Comparison of ENCODE assay signal across 14 cellular contexts in the genomic region with DNA sequence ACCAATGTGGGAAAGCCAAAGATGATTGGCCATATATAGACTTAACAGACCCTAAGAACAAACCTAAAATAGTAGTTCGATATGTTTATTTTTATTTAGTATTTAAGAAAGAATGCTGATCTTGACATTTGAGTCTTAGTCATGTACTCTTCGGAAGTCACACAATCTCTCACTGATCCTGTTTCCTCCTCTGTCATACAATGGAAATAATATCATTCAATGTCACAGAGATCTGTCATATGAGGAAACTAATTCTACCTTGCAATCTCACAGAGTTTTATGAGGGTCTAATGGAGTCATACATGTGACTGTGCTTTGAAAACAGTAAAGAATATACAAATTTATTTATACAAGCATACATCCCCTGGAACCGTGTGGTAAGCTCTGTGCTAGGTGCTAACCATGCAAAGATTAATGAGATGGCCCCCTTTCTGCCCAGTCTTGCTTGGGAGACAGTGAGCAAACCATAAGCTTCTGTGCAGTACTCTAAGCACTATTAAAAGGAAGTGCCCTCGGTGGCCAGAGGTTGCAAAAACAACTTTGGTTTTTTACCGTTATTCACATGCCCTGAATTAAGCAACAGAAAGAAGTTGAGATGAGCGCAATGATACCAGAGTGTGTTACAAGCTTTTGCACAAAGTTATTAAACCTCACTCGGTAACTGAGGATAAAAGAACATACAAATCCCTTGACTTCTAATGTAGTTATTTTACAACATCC. TPM values are rescaled to one million over a fixed set of nuclear protein-coding genes. Genes with fewer than 3 reads are reported as not detected.
DNase-seq lines count a peak whose midpoint lies in the region; TF ChIP-seq lines count a peak whose summit lies in the region.
"Had no signal": no experiment of that assay in that cellular context is flagged by ENCODE, and none has a peak within 500 bp of the region (broad histone marks: within the 10 kb centered on the region; RNA-seq: fewer than 3 reads in every experiment).

No MANE protein-coding gene starts in this region.

- peaks cover 3 to 22% (median 19%) of the 10 kb centered on the region in 4 donors for H3K4me1 ChIP-seq in liver (ENCODE audit: control insufficient read depth in 4 of 4, insufficient read depth in 4 of 4, low read length in 3 of 4)
- peaks cover 11% of the 10 kb centered on the region for H3K4me1 ChIP-seq in mammary epithelial cell (ENCODE audit: insufficient read depth, low read length)

- WGBS in liver, result 42% methylated on average over 7 of the region's 7 CpGs
- WGBS in mammary epithelial cell (ENCODE audit: low coverage, missing lambda C conversion rate), result 83% methylated on average over 7 of the region's 7 CpGs

- no peak for TF ChIP-seq CTCF in HFFc6 (IDR thresholded peaks at IDR 0.05)
- TF ChIP-seq CTCF in liver (IDR thresholded peaks at IDR 0.05; ENCODE audit: low read depth, low read length, missing input control), result peak; percentile 0
- no peak for TF ChIP-seq CTCF in mammary epithelial cell (conservative IDR thresholded peaks at IDR 0.05 in 1 of 2, IDR thresholded peaks at IDR 0.05 in 1 of 2; ENCODE audit: extremely low read depth in 1 of 2, insufficient read depth in 1 of 2, low read depth in 1 of 2, low read length in 2 of 2)

- H3K4me3 ChIP-seq in liver (ENCODE audit: low read depth in 1 of 3, low read length in 3 of 3), result peak overlapping the region in 1 of 3 donors; percentile 16
- no peak overlapping the region for H3K4me3 ChIP-seq in mammary epithelial cell (replicated peaks in 1 of 3; ENCODE audit: insufficient read depth in 1 of 3, low read depth in 2 of 3, low read length in 3 of 3)
- H3K4me3 ChIP-seq: pancreas had no signal

- no peaks in the 10 kb centered on the region for H3K9me3 Mint-ChIP-seq in HFFc6

- H3K4me3 Mint-ChIP-seq in HFFc6, result peak overlapping the region; percentile 19; the same call in 1 of the 2 replicates
- H3K4me3 Mint-ChIP-seq: stimulated activated effector memory CD8-positive, alpha-beta T cell treated with anti-CD3 and anti-CD28 coated beads, Interleukin-12 subunit alpha, Interleukin-12 subunit beta, amount 100 ng/mL, for 72 hours had no signal

- peak overlapping the region; percentile 32; the same call in 1 of the 2 replicates for H3K27ac Mint-ChIP-seq in HFFc6
- H3K27ac Mint-ChIP-seq: stimulated activated effector memory CD8-positive, alpha-beta T cell treated with anti-CD3 and anti-CD28 coated beads, Interleukin-12 subunit alpha, Interleukin-12 subunit beta, amount 100 ng/mL, for 72 hours had no signal

- no peaks in the 10 kb centered on the region for H3K9me3 ChIP-seq in liver (ENCODE audit: control insufficient read depth in 4 of 4, low read length in 3 of 4)
- H3K9me3 ChIP-seq in mammary epithelial cell (replicated peaks; ENCODE audit: insufficient read depth, low read length), result no peaks in the 10 kb centered on the region
- H3K9me3 ChIP-seq: left lung, pancreas had no signal

- H3K79me2 ChIP-seq in mammary epithelial cell (ENCODE audit: insufficient read depth, low read length), result no peaks in the 10 kb centered on the region

- H3K9ac ChIP-seq in liver (ENCODE audit: low read depth in 1 of 2, low read length in 2 of 2) (peak overlapping the region in 1 of 2 donors; percentile 69), mammary epithelial cell (ENCODE audit: insufficient read depth, low read length) (no peak overlapping the region)

- H3K27me3 Mint-ChIP-seq in HFFc6 (ENCODE audit: insufficient read depth), result peaks cover 2% of the 10 kb centered on the region

- no peak overlapping the region for H3K4me2 ChIP-seq in mammary epithelial cell (ENCODE audit: insufficient read depth, low read depth, low read length)

- intact Hi-C loops in mammary epithelial cell (cut with micrococcal nuclease), result no loop called here

- TF ChIP-seq RAD21 in liver (IDR thresholded peaks at IDR 0.05), result peak; percentile 49 to 63

- DNase-seq in CD1c-positive myeloid dendritic cell (ENCODE audit: extremely low spot score) (peak; percentile 64), HFFc6 (no peak), SKM-1 (lab: John Stamatoyannopoulos, UW; ENCODE audit: unreplicated experiment) (peak; percentile 63), NCI-H2029 (lab: John Stamatoyannopoulos, UW) (no peak), mammary epithelial cell (no peak), DMS153 treated with DMSO at 0.1 percent for 48 hours (lab: John Stamatoyannopoulos, UW; ENCODE audit: unreplicated experiment) (no peak)
- no peak for DNase-seq in stimulated activated CD4-positive, alpha-beta T cell treated with anti-CD3 and anti-CD28 coated beads, Interleukin-2, amount 100 ng/mL, for 48 hours
- DNase-seq: activated CD8-positive, alpha-beta memory T cell treated with anti-CD3 and anti-CD28 coated beads, Interleukin-2, amount 50 U/mL, for 48 hours; Karpas-422; left lung; pancreas had no signal

- no peaks in the 10 kb centered on the region for H3K36me3 ChIP-seq in liver (ENCODE audit: control insufficient read depth in 4 of 4, insufficient read depth in 3 of 4, low read depth in 1 of 4, low read length in 3 of 4)
- no peaks in the 10 kb centered on the region for H3K36me3 ChIP-seq in mammary epithelial cell (ENCODE audit: insufficient read depth, low read length)
- H3K36me3 ChIP-seq: left lung, pancreas had no signal

- no TSS peak for BruUV-seq in mammary epithelial cell (replicated peaks; lab: Mats Ljungman, UMichigan)

- H3K36me3 Mint-ChIP-seq in HFFc6 (ENCODE audit: low read depth), result no peaks in the 10 kb centered on the region
- H3K36me3 Mint-ChIP-seq: stimulated activated effector memory CD8-positive, alpha-beta T cell treated with anti-CD3 and anti-CD28 coated beads, Interleukin-12 subunit alpha, Interleukin-12 subunit beta, amount 100 ng/mL, for 72 hours had no signal

- CTCF ChIA-PET in mammary epithelial cell (lab: Charles Lee; ENCODE audit: low non-redundant PET), result no interaction called here

- dilution Hi-C loops in mammary epithelial cell (cut with HindIII; ENCODE audit: low sequenced_read_pairs), result no loop called here

- H4K20me1 ChIP-seq in mammary epithelial cell (ENCODE audit: insufficient read depth, low read length), result no peaks in the 10 kb centered on the region

- no peak overlapping the region for H2AFZ ChIP-seq in mammary epithelial cell (ENCODE audit: low read depth, low read length)

- H3K27me3 ChIP-seq in liver (ENCODE audit: control insufficient read depth in 4 of 4, insufficient read depth in 4 of 4, low read length in 3 of 4) (no peaks in the 10 kb centered on the region), mammary epithelial cell (ENCODE audit: insufficient read depth, low read length) (peaks cover 34% of the 10 kb centered on the region)

- H3K27ac ChIP-seq in liver (ENCODE audit: low read depth in 1 of 2, low read length in 2 of 2) (peak overlapping the region; percentile 59 to 97), mammary epithelial cell (ENCODE audit: insufficient read depth, low read depth, low read length) (no peak overlapping the region)
- H3K27ac ChIP-seq: pancreas, VCaP had no signal

- peaks cover 50% of the 10 kb centered on the region for H3K4me1 Mint-ChIP-seq in HFFc6 (ENCODE audit: low read depth)
- H3K4me1 Mint-ChIP-seq: stimulated activated effector memory CD8-positive, alpha-beta T cell treated with anti-CD3 and anti-CD28 coated beads, Interleukin-12 subunit alpha, Interleukin-12 subunit beta, amount 100 ng/mL, for 72 hours had no signal

- in situ Hi-C loops in mammary epithelial cell (cut with MboI; ENCODE audit: low sequenced_read_pairs in 2 of 2), result no loop called here

TF ChIP-seq in liver, 16 proteins besides CTCF, POLR2A, EP300 and RAD21 (continues in another document):
- TF ChIP-seq ZBTB33 (IDR thresholded peaks at IDR 0.05) (no peak), JUND (IDR thresholded peaks at IDR 0.05) (peak in 1 of 2 donors; percentile 45), RXRA (IDR thresholded peaks at IDR 0.05) (peak; percentile 33 to 61), FOXA2 (IDR thresholded peaks at IDR 0.05) (peak; percentile 5), HNF4G (IDR thresholded peaks at IDR 0.05) (no peak), NR2F2 (IDR thresholded peaks at IDR 0.05) (no peak), YY1 (IDR thresholded peaks at IDR 0.05) (peak; percentile 43), FOXA1 (IDR thresholded peaks at IDR 0.05) (no peak), GABPA (IDR thresholded peaks at IDR 0.05 in 1 of 2, conservative IDR thresholded peaks at IDR 0.05 in 1 of 2) (peak in 1 of 2 donors; percentile 42), MAX (IDR thresholded peaks at IDR 0.05) (peak; percentile 43), TAF1 (conservative IDR thresholded peaks at IDR 0.05) (peak; percentile 39), SP1 (IDR thresholded peaks at IDR 0.05) (peak; percentile 33)

RNA-seq across cellular contexts. Expression of gene LIN7A, which starts 1.7 kb away (rescaled TPM):
- 10 to 100 TPM; 13.4 to 24.2 (median 23.0) TPM for total RNA-seq in HFFc6 (2021; fragmentation: NEBNext Ultra II Directional; extraction: Animal tissue kit (Norgen Biotek cat#: 25700))
- total RNA-seq in liver (10 to 100 TPM in 1 of 2 donors, 1 to 10 TPM in 1; 9.7 to 20.6 TPM), mammary epithelial cell (under 1 TPM in 1 of 2 donors, not detected in 1; under 0.01 TPM)
- polyA plus RNA-seq in liver (1 to 10 TPM; 6.0 to 8.6 TPM), mammary epithelial cell (not detected)
- polyA minus RNA-seq in mammary epithelial cell, result not detected

Comparison
In these comparisons a context has a peak if more than half of its experiments do, and no peak if none do; other contexts are left out.
1. DNase-seq: peak in CD1c-positive myeloid dendritic cell (single experiment) and SKM-1 (single experiment); none in HFFc6 (single experiment), NCI-H2029 (single experiment), stimulated activated CD4-positive, alpha-beta T cell treated with anti-CD3 and anti-CD28 coated beads, Interleukin-2, amount 100 ng/mL, for 48 hours (0 of 2), mammary epithelial cell (single experiment) and DMS153 treated with DMSO at 0.1 percent for 48 hours (single experiment).
2. RNA of gene LIN7A, which starts 1.7 kb away (total RNA-seq): 13.4 to 24.2 TPM in HFFc6 and 9.7 to 20.6 TPM in liver; under 0.01 TPM in mammary epithelial cell; every median in the first group is over 10 times any median in the second.